ENCODE assay signal across 1 cellular context in genomic region chr11:34625576-34625975, GRCh38.
TF ChIP-seq lines count a peak whose summit lies in the region.

No MANE protein-coding gene starts in this region.

TF ChIP-seq in K562, 482 proteins besides CTCF, POLR2A, EP300 and RAD21:
- TF ChIP-seq PRDM10 (IDR thresholded peaks at IDR 0.05; ENCODE audit: partially characterized antibody), result no peak
- no peak for TF ChIP-seq CC2D1A (IDR thresholded peaks at IDR 0.05)
- TF ChIP-seq MAFG (tag; conservative IDR thresholded peaks at IDR 0.05), result no peak
- peak; percentile 61 for TF ChIP-seq SOX6 (IDR thresholded peaks at IDR 0.05)
- TF ChIP-seq KDM1A (IDR thresholded peaks at IDR 0.05), result peak; percentile 75 to 76
- TF ChIP-seq RCOR1 (IDR thresholded peaks at IDR 0.05; ENCODE audit: borderline replicate concordance in 1 of 2, low read depth in 2 of 2, low read length in 2 of 2), result peak in 1 of 2 experiments; percentile 94; a peak in 2 of 4 replicates
- TF ChIP-seq RNF2 (IDR thresholded peaks at IDR 0.05), result peak; percentile 30; the same call in 1 of the 2 replicates
- TF ChIP-seq HES1 (IDR thresholded peaks at IDR 0.05; ENCODE audit: low read depth), result peak; percentile 78
- no peak for TF ChIP-seq ZBTB12 (CRISPR knock-in tag; IDR thresholded peaks at IDR 0.05)
- no peak for TF ChIP-seq E4F1 (CRISPR knock-in tag; IDR thresholded peaks at IDR 0.05; ENCODE audit: borderline replicate concordance)
- no peak for TF ChIP-seq CBX1 (IDR thresholded peaks at IDR 0.05; ENCODE audit: low read depth)
- TF ChIP-seq SMAD4 (CRISPR knock-in tag; conservative IDR thresholded peaks at IDR 0.05), result 0 out of 2 replicates have a peak, but pooled peaks have one; percentile 12
- TF ChIP-seq MCM5 (IDR thresholded peaks at IDR 0.05; ENCODE audit: low read depth), result no peak
- TF ChIP-seq PTBP1 (IDR thresholded peaks at IDR 0.05; ENCODE audit: low read depth, low read length), result no peak
- no peak for TF ChIP-seq ZFPM2 (CRISPR knock-in tag; IDR thresholded peaks at IDR 0.05)
- TF ChIP-seq KLF16 (IDR thresholded peaks at IDR 0.05), result peak; percentile 23; the same call in 1 of the 2 replicates
- peak; percentile 59 for TF ChIP-seq CEBPB (tag; IDR thresholded peaks at IDR 0.05)
- peak; percentile 88 for TF ChIP-seq KLF1 (tag; IDR thresholded peaks at IDR 0.05)
- peak; percentile 52 for TF ChIP-seq CBFA2T3 (IDR thresholded peaks at IDR 0.05)
- no peak for TF ChIP-seq TAF15 (IDR thresholded peaks at IDR 0.05; ENCODE audit: low read depth, low read length)
- TF ChIP-seq ZNF384 (IDR thresholded peaks at IDR 0.05; ENCODE audit: low read depth, low read length), result peak; percentile 48; the same call in 1 of the 2 replicates
- TF ChIP-seq CEBPG (CRISPR knock-in tag; IDR thresholded peaks at IDR 0.05), result no peak
- TF ChIP-seq CEBPG (tag; conservative IDR thresholded peaks at IDR 0.05 in 1 of 2, IDR thresholded peaks at IDR 0.05 in 1 of 2), result 0 out of 4 replicates have a peak, but pooled peaks of 1 of the 2 experiments have one; percentile 33
- no peak for TF ChIP-seq KAT8 (IDR thresholded peaks at IDR 0.05; ENCODE audit: low read depth)
- TF ChIP-seq HDAC2 (IDR thresholded peaks at IDR 0.05), result peak; percentile 27; the same call in 1 of the 2 replicates
- peak in 1 of 2 experiments; percentile 54; a peak in 1 of 4 replicates for TF ChIP-seq HDAC1 (IDR thresholded peaks at IDR 0.05)
